Comparison of ENCODE assay signal across 28 cellular contexts in genomic region chr11:91800208-91800914, GRCh38.
"Had no signal": no experiment of that assay in that cellular context is flagged by ENCODE, and none has a peak within 500 bp of the region (broad histone marks: within the 10 kb centered on the region; RNA-seq: fewer than 3 reads in every experiment).

No MANE protein-coding gene starts in this region.

- H3K27ac ChIP-seq: gastroesophageal sphincter, lower lobe of right lung, neutrophil, pancreas, right lobe of liver, testis, vagina had no signal

- H3K4me1 ChIP-seq: gastroesophageal sphincter, lower lobe of right lung, vagina had no signal

- H3K9me3 Mint-ChIP-seq: activated B cell treated with CpG ODN at 0.5 μM for 24 hours; endodermal cell; T-helper 1 cell treated with Interleukin-12 subunit alpha and Interleukin-12 subunit beta and Interleukin-4 antibody, amounts not matched to agents 30 μg/mL and 1 μg/mL, for 36 hours; type B pancreatic cell had no signal

- H3K4me1 Mint-ChIP-seq: activated B cell treated with CpG ODN at 0.5 μM for 24 hours; activated CD4-positive, alpha-beta T cell treated with anti-CD3 and anti-CD28 coated beads for 36 hours; activated naive CD8-positive, alpha-beta T cell treated with anti-CD3 and anti-CD28 coated beads, Interleukin-2, amount 10 ng/mL, durations not matched to agents 7 days and 5 days; natural killer cell; stimulated activated naive B cell treated with anti-CD40 and anti-IgM and Interleukin-4, amounts not matched to agents 10 μg/mL and 1 μg/mL and 100 μg/mL, for 72 hours had no signal

- FAIRE-seq: bronchial epithelial cell, islet of Langerhans, pancreas, small intestine had no signal

- H3K36me3 Mint-ChIP-seq: activated naive CD8-positive, alpha-beta T cell treated with anti-CD3 and anti-CD28 coated beads, Interleukin-2, amount 10 ng/mL, durations not matched to agents 7 days and 5 days; natural killer cell; stimulated activated naive B cell treated with anti-CD40 and anti-IgM and Interleukin-4, amounts not matched to agents 10 μg/mL and 1 μg/mL and 100 μg/mL, for 72 hours; type B pancreatic cell had no signal

- H3K4me3 Mint-ChIP-seq: activated B cell treated with CpG ODN at 0.5 μM for 24 hours; activated CD4-positive, alpha-beta T cell treated with anti-CD3 and anti-CD28 coated beads for 36 hours; activated naive CD8-positive, alpha-beta T cell treated with anti-CD3 and anti-CD28 coated beads, Interleukin-2, amount 10 ng/mL, durations not matched to agents 7 days and 5 days; activated T-cell treated with anti-CD3 and anti-CD28 coated beads, Interleukin-2, amount 50 U/mL, for 4 hours; endodermal cell; natural killer cell; stimulated activated naive B cell treated with anti-CD40 and anti-IgM and Interleukin-4, amounts not matched to agents 10 μg/mL and 1 μg/mL and 100 μg/mL, for 72 hours; T-helper 1 cell treated with Interleukin-12 subunit alpha and Interleukin-12 subunit beta and Interleukin-4 antibody, amounts not matched to agents 30 μg/mL and 1 μg/mL, for 36 hours; type B pancreatic cell had no signal

- H3K9me3 ChIP-seq: gastroesophageal sphincter, lower lobe of right lung, neutrophil, pancreas, right lobe of liver, testis, vagina had no signal

- H3K27me3 Mint-ChIP-seq: activated B cell treated with CpG ODN at 0.5 μM for 24 hours; activated CD4-positive, alpha-beta T cell treated with anti-CD3 and anti-CD28 coated beads for 36 hours; activated naive CD8-positive, alpha-beta T cell treated with anti-CD3 and anti-CD28 coated beads, Interleukin-2, amount 10 ng/mL, durations not matched to agents 7 days and 5 days; stimulated activated naive B cell treated with anti-CD40 and anti-IgM and Interleukin-4, amounts not matched to agents 10 μg/mL and 1 μg/mL and 100 μg/mL, for 72 hours; type B pancreatic cell had no signal

- H3K27ac Mint-ChIP-seq: activated B cell treated with CpG ODN at 0.5 μM for 24 hours; activated CD4-positive, alpha-beta T cell treated with anti-CD3 and anti-CD28 coated beads for 36 hours; activated naive CD8-positive, alpha-beta T cell treated with anti-CD3 and anti-CD28 coated beads, Interleukin-2, amount 10 ng/mL, durations not matched to agents 7 days and 5 days; endodermal cell; natural killer cell; stimulated activated naive B cell treated with anti-CD40 and anti-IgM and Interleukin-4, amounts not matched to agents 10 μg/mL and 1 μg/mL and 100 μg/mL, for 72 hours; T-helper 1 cell treated with Interleukin-12 subunit alpha and Interleukin-12 subunit beta and Interleukin-4 antibody, amounts not matched to agents 30 μg/mL and 1 μg/mL, for 36 hours; type B pancreatic cell had no signal

- H3K27me3 ChIP-seq: gastroesophageal sphincter, neutrophil, pancreas, right lobe of liver, testis, vagina had no signal

- H3K36me3 ChIP-seq: gastroesophageal sphincter, lower lobe of right lung, neutrophil, pancreas, right lobe of liver, vagina had no signal

- ATAC-seq: activated CD4-positive, alpha-beta T cell treated with anti-CD3 and anti-CD28 coated beads for 36 hours; activated T-cell treated with anti-CD3 and anti-CD28 coated beads, Interleukin-2, amount 50 U/mL, for 4 hours; gastroesophageal sphincter; left colon; lower lobe of right lung; natural killer cell; pancreas; stimulated activated naive B cell treated with anti-CD40 and anti-IgM and Interleukin-4, amounts not matched to agents 10 μg/mL and 1 μg/mL and 100 μg/mL, for 72 hours had no signal

- DNase-seq: activated B cell treated with CpG ODN at 0.5 μM for 24 hours; activated CD4-positive, alpha-beta T cell treated with anti-CD3 and anti-CD28 coated beads for 36 hours; activated CD4-positive, alpha-beta T cell treated with anti-CD3 and anti-CD28 coated beads, Interleukin-2, amount 50 U/mL, for 4 hours; activated CD8-positive, alpha-beta memory T cell treated with anti-CD3 and anti-CD28 coated beads, Interleukin-2, amount 50 U/mL, for 48 hours; activated naive CD4-positive, alpha-beta T cell treated with Interleukin-2 at 50 U/mL for 16 hours; activated naive CD8-positive, alpha-beta T cell treated with anti-CD3 and anti-CD28 coated beads, Interleukin-2, amount 10 ng/mL, durations not matched to agents 7 days and 5 days; activated T-cell treated with anti-CD3 and anti-CD28 coated beads, Interleukin-2, amount 50 U/mL, for 4 hours; amniotic stem cell; cerebellar nuclear complex; cortex of kidney; endodermal cell; left colon; lower lobe of right lung; natural killer cell; right lobe of liver; small intestine; stimulated activated CD4-positive, alpha-beta T cell treated with anti-CD3 and anti-CD28 coated beads, Interleukin-2, amount 100 ng/mL, for 24 hours; stimulated activated naive B cell treated with anti-CD40 and anti-IgM and Interleukin-4, amounts not matched to agents 10 μg/mL and 1 μg/mL and 100 μg/mL, for 72 hours; T1000; testis had no signal

- H3K4me3 ChIP-seq: gastroesophageal sphincter, lower lobe of right lung, pancreas, right lobe of liver, testis, vagina had no signal
